ENCODE assay signal across 8 cellular contexts in genomic region chr9:108813951-108814601, GRCh38. TPM values are rescaled to one million over a fixed set of nuclear protein-coding genes. Genes with fewer than 3 reads are reported as not detected.
DNase-seq lines count a peak whose midpoint lies in the region; ATAC-seq and TF ChIP-seq lines count a peak whose summit lies in the region.

No MANE protein-coding gene starts in this region.

- no peak overlapping the region for H2AFZ ChIP-seq in mammary epithelial cell (ENCODE audit: low read depth, low read length)

- no peak overlapping the region for H3K4me2 ChIP-seq in mammary epithelial cell (ENCODE audit: insufficient read depth, low read depth, low read length)

- ATAC-seq in HG03565 (IDR thresholded peaks at IDR 0.05; ENCODE audit: unreplicated experiment), result no peak
- no peak for ATAC-seq in T-cell (replicated peaks in 1 of 4)

- no peak overlapping the region for H3K4me3 ChIP-seq in mammary epithelial cell (replicated peaks in 1 of 3; ENCODE audit: insufficient read depth in 1 of 3, low read depth in 2 of 3, low read length in 3 of 3)
- H3K4me3 ChIP-seq in testis, result no peak overlapping the region

- no peak overlapping the region for H3K4me3 Mint-ChIP-seq in T-cell

- in situ Hi-C loops in mammary epithelial cell (cut with MboI; ENCODE audit: low sequenced_read_pairs in 2 of 2), result no loop called here

- H3K27ac Mint-ChIP-seq in T-cell, result no peak overlapping the region

- dilution Hi-C loops in mammary epithelial cell (cut with HindIII; ENCODE audit: low sequenced_read_pairs), result no loop called here

- DNase-seq in ELF-1 (ENCODE audit: low read depth, low spot score) (peak; percentile 56), NCI-H1417 (lab: John Stamatoyannopoulos, UW) (peak; percentile 2 to 83 (median 66)), mammary epithelial cell (peak; percentile 71), medulla oblongata (ENCODE audit: extremely low spot score) (peak; percentile 72), testis (no peak), posterior vena cava (ENCODE audit: low spot score) (no peak), T-cell (no peak)

- no peak for TF ChIP-seq POLR2A in testis (IDR thresholded peaks at IDR 0.05)

- no peaks in the 10 kb centered on the region for H4K20me1 ChIP-seq in mammary epithelial cell (ENCODE audit: insufficient read depth, low read length)

- H3K36me3 ChIP-seq in mammary epithelial cell (ENCODE audit: insufficient read depth, low read length) (no peaks in the 10 kb centered on the region), testis (ENCODE audit: low read depth, missing control alignments) (no peaks in the 10 kb centered on the region)

- H3K79me2 ChIP-seq in mammary epithelial cell (ENCODE audit: insufficient read depth, low read length), result no peaks in the 10 kb centered on the region

- POLR2A ChIA-PET in T-cell (lab: Charles Lee), result no interaction called here

- H3K9me3 ChIP-seq in mammary epithelial cell (replicated peaks; ENCODE audit: insufficient read depth, low read length) (no peaks in the 10 kb centered on the region), testis (no peaks in the 10 kb centered on the region)

- BruUV-seq in mammary epithelial cell (replicated peaks; lab: Mats Ljungman, UMichigan), result no TSS peak

- H3K27me3 ChIP-seq in mammary epithelial cell (ENCODE audit: insufficient read depth, low read length) (no peaks in the 10 kb centered on the region), testis (no peaks in the 10 kb centered on the region)

- no peaks in the 10 kb centered on the region for H3K9me3 Mint-ChIP-seq in T-cell

- TF ChIP-seq CTCF in mammary epithelial cell (conservative IDR thresholded peaks at IDR 0.05 in 1 of 2, IDR thresholded peaks at IDR 0.05 in 1 of 2; ENCODE audit: extremely low read depth in 1 of 2, insufficient read depth in 1 of 2, low read depth in 1 of 2, low read length in 2 of 2) (peak; percentile 84 to 85), testis (IDR thresholded peaks at IDR 0.05) (no peak)

- CTCF ChIA-PET in mammary epithelial cell (lab: Charles Lee; ENCODE audit: low non-redundant PET), result interaction anchor here (0.6 to 0.7 kb wide), 5 partner anchors 12 to 824 kb away, joined by 3 to 4 read pairs (median 3); no protein-coding TSS in a partner anchor
- CTCF ChIA-PET in T-cell (lab: Charles Lee), result no interaction called here

- H3K9ac ChIP-seq in mammary epithelial cell (ENCODE audit: insufficient read depth, low read length), result no peak overlapping the region

- H3K4me1 ChIP-seq in mammary epithelial cell (ENCODE audit: insufficient read depth, low read length), result peaks cover 14% of the 10 kb centered on the region
- H3K4me1 ChIP-seq in testis, result no peaks in the 10 kb centered on the region

- H3K4me1 Mint-ChIP-seq in T-cell, result peaks cover 0 to 3% (median 0%) of the 10 kb centered on the region in 3 donors

- intact Hi-C loops in mammary epithelial cell (cut with micrococcal nuclease) (loop anchor here (1.0 to 10.0 kb wide), 8 partner anchors 37 to 1392 kb away; no protein-coding TSS in a partner anchor), testis (cut with DNase I; ENCODE audit: low total_unique reads) (no loop called here), posterior vena cava (cut with DNase I) (no loop called here)

- H3K36me3 Mint-ChIP-seq in T-cell, result no peaks in the 10 kb centered on the region

- 86% methylated on average over 2 of the region's 2 CpGs for WGBS in mammary epithelial cell (ENCODE audit: low coverage, missing lambda C conversion rate)
- WGBS in testis, 2 donors, result 81 to 91% methylated on average over 2 of the region's 2 CpGs

- H3K27me3 Mint-ChIP-seq in T-cell, result peaks cover 18 to 25% of the 10 kb centered on the region in 2 donors

- H3K27ac ChIP-seq in mammary epithelial cell (ENCODE audit: insufficient read depth, low read depth, low read length) (no peak overlapping the region), testis (no peak overlapping the region)

RNA-seq across cellular contexts. Expression of gene ACTL7B, which starts 41.7 kb away (rescaled TPM):
- total RNA-seq in mammary epithelial cell (not detected), testis (100 to 1,000 TPM in 1 of 2 donors, 10 to 100 TPM in 1; 72.6 to 129 TPM), posterior vena cava (not detected), T-cell (under 1 TPM in 3 of 5 donors, not detected in 2; 0.10 to 0.22 (median 0.19) TPM)
- polyA plus RNA-seq in mammary epithelial cell (not detected), testis (ENCODE audit: insufficient read depth, low read depth, low replicate concordance) (162 TPM)
- not detected for polyA minus RNA-seq in mammary epithelial cell

RNA-seq across cellular contexts. Expression of gene ACTL7A, which starts 48.0 kb away (rescaled TPM):
- total RNA-seq in mammary epithelial cell, result not detected
- not detected for polyA plus RNA-seq in mammary epithelial cell
- not detected for polyA minus RNA-seq in mammary epithelial cell
- 100 to 1,000 TPM in 1 of 2 donors, 10 to 100 TPM in 1; 74.9 to 168 TPM for total RNA-seq in testis
- 292 TPM for polyA plus RNA-seq in testis (ENCODE audit: insufficient read depth, low read depth, low replicate concordance)
- total RNA-seq in posterior vena cava, result not detected
- not detected for total RNA-seq in T-cell

Comparison
In these comparisons a context has a peak if more than half of its experiments do, and no peak if none do; other contexts are left out.
1. DNase-seq: peak in ELF-1 (single experiment), NCI-H1417 (3 of 3), mammary epithelial cell (single experiment) and medulla oblongata (single experiment); none in testis (single experiment), posterior vena cava (single experiment) and T-cell (0 of 34).
2. CTCF ChIP-seq: peak in mammary epithelial cell (2 of 2); none in testis (0 of 3).
3. RNA of gene ACTL7B, which starts 41.7 kb away (total RNA-seq): 72.6 to 129 TPM in testis; 0.10 to 0.22 TPM in T-cell, not detected in mammary epithelial cell and not detected in posterior vena cava; every median in the first group is over 10 times any median in the second.
4. RNA of gene ACTL7A, which starts 48.0 kb away (total RNA-seq): 74.9 to 168 TPM in testis; not detected in mammary epithelial cell, not detected in posterior vena cava and not detected in T-cell; every median in the first group is over 10 times any median in the second.